In the genomic region with DNA sequence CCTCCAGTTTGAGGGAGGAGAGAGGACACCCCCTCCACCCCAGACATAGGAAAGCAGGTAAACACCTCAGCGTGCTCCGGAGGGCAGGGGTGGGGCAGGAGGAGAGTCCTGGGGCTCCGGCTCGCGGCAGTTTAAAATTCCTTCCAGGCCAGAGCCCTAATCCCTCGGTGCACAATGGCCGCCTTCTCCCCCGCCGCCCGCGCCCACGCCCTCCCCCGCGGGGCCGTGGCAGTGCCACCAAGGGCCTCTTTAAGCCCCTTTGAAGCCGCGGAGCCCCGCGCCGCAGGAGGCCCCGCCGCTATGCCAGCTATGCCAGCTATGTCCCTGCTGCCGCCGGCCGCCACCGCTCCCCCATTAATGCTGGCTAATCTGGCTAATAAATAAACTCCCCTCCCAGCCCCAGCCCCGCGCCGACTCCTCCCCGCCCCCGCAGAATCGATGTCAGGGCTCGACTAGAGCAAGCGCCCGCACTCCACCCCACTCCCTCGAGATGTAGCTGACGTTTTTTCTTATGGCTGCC, we compare ENCODE assay signal across 9 cellular contexts.
A peak's percentile ranks its signal among the peaks of the same experiment; 100 is the strongest.
DNase-seq lines count a peak whose midpoint lies in the region; ATAC-seq and TF ChIP-seq lines count a peak whose summit lies in the region.
"Had no signal": no experiment of that assay in that cellular context is flagged by ENCODE, and none has a peak within 500 bp of the region (broad histone marks: within the 10 kb centered on the region; RNA-seq: fewer than 3 reads in every experiment).

No MANE protein-coding gene starts in this region.

- peaks cover 4 to 10% (median 9%) of the 10 kb centered on the region in 3 donors for H3K4me1 Mint-ChIP-seq in T-cell

- DNase-seq in NCI-H345 (lab: John Stamatoyannopoulos, UW) = peak; percentile 20
- no peak for DNase-seq in NCI-H345 treated with DMSO at 0.1 percent for 48 hours (lab: John Stamatoyannopoulos, UW; ENCODE audit: unreplicated experiment)
- peak in 2 of 34 experiments; percentile 9 to 20 for DNase-seq in T-cell
- DNase-seq in foreskin fibroblast = no peak
- no peak for DNase-seq in sciatic nerve (ENCODE audit: low spot score)
- no peak for DNase-seq in NCI-H146 treated with DMSO at 0.1 percent for 48 hours (lab: John Stamatoyannopoulos, UW; ENCODE audit: unreplicated experiment)
- DNase-seq in superior temporal gyrus (ENCODE audit: extremely low spot score) = no peak

- intact Hi-C loops in sciatic nerve (cut with DNase I) = no loop called here

- H3K36me3 Mint-ChIP-seq in T-cell = no peaks in the 10 kb centered on the region

- H3K27me3 Mint-ChIP-seq in T-cell = peaks cover 29 to 60% of the 10 kb centered on the region in 2 donors

- ATAC-seq in T-cell (replicated peaks in 1 of 4) = peak; percentile 47 to 64 (median 48)
- peak; percentile 6 for ATAC-seq in sciatic nerve
- ATAC-seq in HG03280 (IDR thresholded peaks at IDR 0.05; ENCODE audit: unreplicated experiment) = no peak

- CTCF ChIA-PET in T-cell (lab: Charles Lee) = no interaction called here

- peak overlapping the region; percentile 21 to 62 (median 25) for H3K4me3 Mint-ChIP-seq in T-cell

- POLR2A ChIA-PET in T-cell (lab: Charles Lee) = no interaction called here

- no peak for TF ChIP-seq CTCF in foreskin fibroblast (IDR thresholded peaks at IDR 0.05; ENCODE audit: low read depth, low read length)

- no peak overlapping the region for H3K27ac Mint-ChIP-seq in T-cell
- H3K27ac Mint-ChIP-seq: CD4-positive, CD25-positive, alpha-beta regulatory T cell had no signal

- H3K4me3 ChIP-seq in foreskin fibroblast (ENCODE audit: low read depth in 1 of 2, low read length in 2 of 2) = peak overlapping the region; percentile 40 to 46

- no peaks in the 10 kb centered on the region for H3K9me3 Mint-ChIP-seq in T-cell
